8 cellular contexts compared by ENCODE assay signal in genomic region chrX:3712870-3713224, GRCh38. TPM values are rescaled to one million over a fixed set of nuclear protein-coding genes. Genes with fewer than 3 reads are reported as not detected.
DNase-seq lines count a peak whose midpoint lies in the region; ATAC-seq and TF ChIP-seq lines count a peak whose summit lies in the region.

No MANE protein-coding gene starts in this region.

- intact Hi-C loops in MCF 10A (cut with micrococcal nuclease) (loop anchor here (5.0 kb wide), 1 partner anchor 61 kb away; no protein-coding TSS in a partner anchor), vagina (cut with DNase I) (no loop called here)

- CTCF ChIA-PET in CD8-positive, alpha-beta memory T cell (lab: Charles Lee): interaction anchor here (0.7 kb wide), 1 partner anchor 8 kb away, joined by 3 read pairs; no protein-coding TSS in a partner anchor
- CTCF ChIA-PET in MCF 10A (lab: Yijun Ruan, JAX): interaction anchor here (0.8 to 1.0 kb wide), 2 partner anchors 13 to 63 kb away, joined by 5 to 6 read pairs; no protein-coding TSS in a partner anchor

- H3K9me3 ChIP-seq in CD8-positive, alpha-beta memory T cell (ENCODE audit: low read length): no peaks in the 10 kb centered on the region
- H3K9me3 ChIP-seq in vagina: no peaks in the 10 kb centered on the region

- no peaks in the 10 kb centered on the region for H3K9me3 Mint-ChIP-seq in CD8-positive, alpha-beta memory T cell
- no peaks in the 10 kb centered on the region for H3K9me3 Mint-ChIP-seq in MCF 10A (ENCODE audit: unreplicated experiment)

- H3K27ac ChIP-seq in CD8-positive, alpha-beta memory T cell (ENCODE audit: low read depth, low read length): peak overlapping the region; percentile 67
- peak overlapping the region; percentile 86 for H3K27ac ChIP-seq in vagina

- H3K4me1 Mint-ChIP-seq in CD8-positive, alpha-beta memory T cell: peaks cover 31 to 45% (median 35%) of the 10 kb centered on the region in 3 donors
- H3K4me1 Mint-ChIP-seq in MCF 10A (ENCODE audit: insufficient read depth, unreplicated experiment): peaks cover 11% of the 10 kb centered on the region

- H3K36me3 Mint-ChIP-seq in CD8-positive, alpha-beta memory T cell: peaks cover 0 to 12% (median 3%) of the 10 kb centered on the region in 3 donors
- H3K36me3 Mint-ChIP-seq in MCF 10A (ENCODE audit: insufficient read depth, unreplicated experiment): peaks cover 9% of the 10 kb centered on the region

- BruUV-seq in MCF 10A (replicated peaks; lab: Mats Ljungman, UMichigan): no TSS peak

- TF ChIP-seq CTCF in MCF 10A (IDR thresholded peaks at IDR 0.05; ENCODE audit: unreplicated experiment) (no peak), vagina (IDR thresholded peaks at IDR 0.05) (no peak)

- no peak for TF ChIP-seq POLR2A in vagina (IDR thresholded peaks at IDR 0.05)

- H3K27me3 ChIP-seq in CD8-positive, alpha-beta memory T cell (ENCODE audit: insufficient read depth, low read length, poor library complexity, severe bottlenecking): no peaks in the 10 kb centered on the region
- no peaks in the 10 kb centered on the region for H3K27me3 ChIP-seq in vagina

- DNase-seq in CD8-positive, alpha-beta memory T cell: peak in 1 of 5 donors; percentile 17
- DNase-seq in HK-2 (ENCODE audit: unreplicated experiment) (peak; percentile 17), MCF 10A (ENCODE audit: unreplicated experiment) (no peak), midbrain (lab: John Stamatoyannopoulos, UW) (peak; percentile 33), vagina (ENCODE audit: extremely low spot score in 2 of 2) (no peak), germinal center (ENCODE audit: low spot score) (no peak), dermis blood vessel endothelial cell (no peak)

- peak overlapping the region in 1 of 8 donors; percentile 96 for H3K27ac Mint-ChIP-seq in CD8-positive, alpha-beta memory T cell
- peak overlapping the region; percentile 58 for H3K27ac Mint-ChIP-seq in MCF 10A (ENCODE audit: low read depth, unreplicated experiment)

- H3K4me3 Mint-ChIP-seq in CD8-positive, alpha-beta memory T cell: peak overlapping the region; percentile 90 to 98 (median 95)
- peak overlapping the region; percentile 78 for H3K4me3 Mint-ChIP-seq in MCF 10A (ENCODE audit: unreplicated experiment)

- H3K4me1 ChIP-seq in CD8-positive, alpha-beta memory T cell (ENCODE audit: insufficient read depth, low read length): peaks cover 17% of the 10 kb centered on the region
- H3K4me1 ChIP-seq in vagina: peaks cover 26% of the 10 kb centered on the region

- ATAC-seq in GM21381 (IDR thresholded peaks at IDR 0.05; ENCODE audit: unreplicated experiment): peak; percentile 13

- H3K27me3 Mint-ChIP-seq in CD8-positive, alpha-beta memory T cell: no peaks in the 10 kb centered on the region
- no peaks in the 10 kb centered on the region for H3K27me3 Mint-ChIP-seq in MCF 10A (ENCODE audit: insufficient read depth, unreplicated experiment)

- H3K36me3 ChIP-seq in CD8-positive, alpha-beta memory T cell (ENCODE audit: insufficient read depth, low read length): no peaks in the 10 kb centered on the region
- no peaks in the 10 kb centered on the region for H3K36me3 ChIP-seq in vagina

- peak overlapping the region; percentile 75 for H3K4me3 ChIP-seq in CD8-positive, alpha-beta memory T cell (ENCODE audit: low read length)
- peak overlapping the region; percentile 74 to 84 for H3K4me3 ChIP-seq in vagina

- POLR2A ChIA-PET in CD8-positive, alpha-beta memory T cell (lab: Charles Lee): interaction anchor here (1.3 kb wide), 1 partner anchor 13 kb away, joined by 4 read pairs; no protein-coding TSS in a partner anchor
- POLR2A ChIA-PET in MCF 10A (lab: Yijun Ruan, JAX): interaction anchor here (1.0 kb wide), 1 partner anchor 10 kb away, joined by 3 read pairs; no protein-coding TSS in a partner anchor

RNA-seq across cellular contexts. Expression of gene PRKX, which starts 0.6 kb away (rescaled TPM):
- total RNA-seq in CD8-positive, alpha-beta memory T cell: 10 to 100 TPM; 41.9 to 45.9 TPM
- 79.4 TPM for polyA plus RNA-seq in CD8-positive, alpha-beta memory T cell
- total RNA-seq in MCF 10A (2022) (35.3 and 35.6 TPM in 2 replicates), vagina (51.6 TPM), dermis blood vessel endothelial cell (41.5 and 42.4 TPM in 2 replicates)

Comparison
In these comparisons a context has a peak if more than half of its experiments do, and no peak if none do; other contexts are left out.
1. DNase-seq: peak in HK-2 (single experiment) and midbrain (single experiment); none in MCF 10A (single experiment), vagina (0 of 2), germinal center (single experiment) and dermis blood vessel endothelial cell (single experiment).